In the genomic region with DNA sequence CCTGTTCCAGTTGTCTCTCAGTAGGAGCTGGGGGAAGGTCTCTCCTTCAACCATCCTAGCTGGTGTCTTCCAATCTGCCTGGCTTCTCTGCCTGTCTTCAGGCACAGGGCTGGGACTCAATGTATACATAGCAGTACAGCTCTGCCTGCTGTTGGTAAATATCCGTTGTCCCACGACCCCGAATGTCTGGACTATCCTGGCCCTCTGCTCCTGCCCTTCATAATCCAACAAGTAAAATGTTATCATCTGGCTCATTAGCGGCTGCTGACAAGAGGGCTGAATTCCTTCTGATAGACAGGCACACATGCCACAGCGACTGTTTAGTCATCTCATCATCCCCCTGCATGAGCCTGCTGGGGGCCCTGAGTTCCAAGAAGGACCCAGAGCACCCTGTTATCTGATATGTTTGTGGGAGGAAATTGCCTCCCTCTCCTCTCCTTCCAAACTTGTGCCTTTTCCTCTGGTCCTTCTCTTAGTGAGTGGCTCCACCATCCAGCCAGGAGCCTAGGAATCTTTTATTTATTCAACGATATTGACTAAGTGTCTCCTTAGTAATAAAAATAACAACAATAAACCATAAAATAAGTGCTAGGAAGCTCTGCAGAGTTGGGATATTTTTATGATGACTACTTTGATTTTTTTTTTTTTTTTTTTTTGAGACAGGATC, we compare ENCODE assay signal across 13 cellular contexts. TPM values are rescaled to one million over a fixed set of nuclear protein-coding genes. Genes with fewer than 3 reads are reported as not detected.
A peak's percentile ranks its signal among the peaks of the same experiment; 100 is the strongest.
DNase-seq lines count a peak whose midpoint lies in the region; ATAC-seq and TF ChIP-seq lines count a peak whose summit lies in the region.
"Had no signal": no experiment of that assay in that cellular context is flagged by ENCODE, and none has a peak within 500 bp of the region (broad histone marks: within the 10 kb centered on the region; RNA-seq: fewer than 3 reads in every experiment).

No MANE protein-coding gene starts in this region.

- DNase-seq in left cardiac atrium = no peak
- no peak for DNase-seq in left ventricle myocardium inferior
- DNase-seq in T-cell = no peak
- DNase-seq in fibroblast of mammary gland (ENCODE audit: low read depth) = peak; percentile 43
- DNase-seq in RWPE1 (ENCODE audit: low spot score) = no peak
- no peak for DNase-seq in NCI-H2196 treated with DMSO at 0.1 percent for 48 hours (lab: John Stamatoyannopoulos, UW; ENCODE audit: unreplicated experiment)
- DNase-seq: activated CD8-positive, alpha-beta memory T cell treated with anti-CD3 and anti-CD28 coated beads, Interleukin-2, amount 50 U/mL, for 48 hours; AML-193; NCI-H2081 treated with DMSO at 0.1 percent for 48 hours; spleen; trophoblast cell had no signal

- intact Hi-C loops in left cardiac atrium (cut with DNase I) (no loop called here), left ventricle myocardium inferior (cut with micrococcal nuclease) (no loop called here)

- H3K27ac Mint-ChIP-seq in T-cell = peak overlapping the region; percentile 69 to 82

- H3K36me3 ChIP-seq in left ventricle myocardium inferior = no peaks in the 10 kb centered on the region
- H3K36me3 ChIP-seq: spleen had no signal

- H3K27ac ChIP-seq in left ventricle myocardium inferior (replicated peaks) (no peak overlapping the region), RWPE1 (no peak overlapping the region)

- TF ChIP-seq CTCF in left ventricle myocardium inferior (IDR thresholded peaks at IDR 0.05; ENCODE audit: borderline replicate concordance) (no peak), fibroblast of mammary gland (conservative IDR thresholded peaks at IDR 0.05; ENCODE audit: control insufficient read depth, insufficient read depth, low read depth, low read length) (no peak), RWPE1 (conservative IDR thresholded peaks at IDR 0.05; ENCODE audit: low read depth) (no peak)

- CTCF ChIA-PET in T-cell (lab: Charles Lee) = interaction anchor here in 1 of 2 donors (0.6 kb wide), 2 partner anchors 14 to 62 kb away, joined by 3 to 6 read pairs; no protein-coding TSS in a partner anchor
- CTCF ChIA-PET in RWPE1 (lab: Yijun Ruan, JAX) = no interaction called here

- no peaks in the 10 kb centered on the region for H3K36me3 Mint-ChIP-seq in T-cell

- ATAC-seq in left cardiac atrium = peak; percentile 24 to 57
- no peak for ATAC-seq in T-cell (replicated peaks in 1 of 4)
- no peak for ATAC-seq in GM21528 (IDR thresholded peaks at IDR 0.05; ENCODE audit: low FRiP score, unreplicated experiment)
- no peak for ATAC-seq in HG02798 (IDR thresholded peaks at IDR 0.05; ENCODE audit: poor library complexity, unreplicated experiment)

- H3K9me3 ChIP-seq in left ventricle myocardium inferior (replicated peaks) = no peaks in the 10 kb centered on the region
- H3K9me3 ChIP-seq: spleen had no signal

- H3K27me3 ChIP-seq in left ventricle myocardium inferior (ENCODE audit: low read depth) = no peaks in the 10 kb centered on the region
- H3K27me3 ChIP-seq: spleen had no signal

- peaks cover 46 to 62% (median 54%) of the 10 kb centered on the region in 3 donors for H3K4me1 Mint-ChIP-seq in T-cell

- peaks cover 53% of the 10 kb centered on the region for H3K4me1 ChIP-seq in left ventricle myocardium inferior

- H3K4me3 Mint-ChIP-seq in T-cell = no peak overlapping the region

- no peaks in the 10 kb centered on the region for H3K9me3 Mint-ChIP-seq in T-cell

- POLR2A ChIA-PET in T-cell (lab: Charles Lee) = interaction anchor here in 1 of 2 donors (0.6 kb wide), 1 partner anchor 17 kb away, joined by 3 read pairs; no protein-coding TSS in a partner anchor
- POLR2A ChIA-PET in RWPE1 (lab: Yijun Ruan, JAX; ENCODE audit: low non-redundant PET) = no interaction called here

- no peaks in the 10 kb centered on the region for H3K27me3 Mint-ChIP-seq in T-cell

- H3K4me3 ChIP-seq in left ventricle myocardium inferior (no peak overlapping the region), fibroblast of mammary gland (ENCODE audit: control insufficient read depth, low read depth, low read length) (no peak overlapping the region)
- H3K4me3 ChIP-seq: spleen had no signal

RNA-seq across cellular contexts. Expression of a gene that starts 29.5 kb away (rescaled TPM):
- 10 to 100 TPM; 17.3 to 27.1 TPM for total RNA-seq in left cardiac atrium
- 12.3 TPM for total RNA-seq in left ventricle myocardium inferior
- total RNA-seq in T-cell = 10 to 100 TPM; 22.3 to 36.9 (median 31.7) TPM

Comparison
In these comparisons a context has a peak if more than half of its experiments do, and no peak if none do; other contexts are left out.
1. ATAC-seq: peak in left cardiac atrium (2 of 2); none in T-cell (0 of 4), GM21528 (single experiment) and HG02798 (single experiment).